ENCODE assay signal across 1 cellular context in the genomic region with DNA sequence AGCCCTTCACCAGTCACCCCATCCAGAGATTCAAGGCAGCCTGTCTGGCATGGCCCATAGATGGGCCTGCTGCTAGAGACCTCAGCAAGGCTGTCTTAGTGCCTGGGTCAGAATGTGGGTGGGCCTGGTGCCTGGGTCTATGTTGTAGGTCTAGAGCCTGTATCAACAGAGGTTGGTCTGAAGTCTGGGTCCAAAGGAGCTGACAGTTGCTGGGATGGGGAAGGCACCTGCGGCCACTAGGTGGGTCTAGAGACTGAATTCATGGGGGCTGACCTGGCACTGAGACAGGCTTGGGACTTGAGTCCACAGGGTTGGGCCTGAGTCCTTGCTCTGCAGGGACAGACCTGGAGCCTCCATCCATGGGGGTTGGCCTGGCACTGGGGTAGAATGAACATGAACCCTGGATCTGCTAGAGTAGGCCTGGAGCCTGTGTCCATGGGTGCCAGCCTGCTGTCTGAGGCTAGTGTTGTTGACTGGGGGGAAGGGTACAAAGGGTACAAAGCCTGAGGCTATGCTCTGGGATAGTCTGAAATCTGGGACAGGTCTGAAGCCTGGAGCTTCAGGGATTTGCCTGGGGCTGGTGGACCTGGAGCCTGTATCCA.
TF ChIP-seq lines count a peak whose summit lies in the region.

No MANE protein-coding gene starts in this region.

TF ChIP-seq in H1, 55 proteins besides CTCF, POLR2A, EP300 and RAD21 (continued from another document):
- TF ChIP-seq, protein P1, sequence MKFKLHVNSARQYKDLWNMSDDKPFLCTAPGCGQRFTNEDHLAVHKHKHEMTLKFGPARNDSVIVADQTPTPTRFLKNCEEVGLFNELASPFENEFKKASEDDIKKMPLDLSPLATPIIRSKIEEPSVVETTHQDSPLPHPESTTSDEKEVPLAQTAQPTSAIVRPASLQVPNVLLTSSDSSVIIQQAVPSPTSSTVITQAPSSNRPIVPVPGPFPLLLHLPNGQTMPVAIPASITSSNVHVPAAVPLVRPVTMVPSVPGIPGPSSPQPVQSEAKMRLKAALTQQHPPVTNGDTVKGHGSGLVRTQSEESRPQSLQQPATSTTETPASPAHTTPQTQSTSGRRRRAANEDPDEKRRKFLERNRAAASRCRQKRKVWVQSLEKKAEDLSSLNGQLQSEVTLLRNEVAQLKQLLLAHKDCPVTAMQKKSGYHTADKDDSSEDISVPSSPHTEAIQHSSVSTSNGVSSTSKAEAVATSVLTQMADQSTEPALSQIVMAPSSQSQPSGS (IDR thresholded peaks at IDR 0.05; ENCODE audit: low read length) = no peak
- no peak for TF ChIP-seq TBP (IDR thresholded peaks at IDR 0.05; ENCODE audit: low read depth, low read length)
TF ChIP-seq in H1: peak in this region for 0.
